Comparison of ENCODE assay signal across 10 cellular contexts in the genomic region with DNA sequence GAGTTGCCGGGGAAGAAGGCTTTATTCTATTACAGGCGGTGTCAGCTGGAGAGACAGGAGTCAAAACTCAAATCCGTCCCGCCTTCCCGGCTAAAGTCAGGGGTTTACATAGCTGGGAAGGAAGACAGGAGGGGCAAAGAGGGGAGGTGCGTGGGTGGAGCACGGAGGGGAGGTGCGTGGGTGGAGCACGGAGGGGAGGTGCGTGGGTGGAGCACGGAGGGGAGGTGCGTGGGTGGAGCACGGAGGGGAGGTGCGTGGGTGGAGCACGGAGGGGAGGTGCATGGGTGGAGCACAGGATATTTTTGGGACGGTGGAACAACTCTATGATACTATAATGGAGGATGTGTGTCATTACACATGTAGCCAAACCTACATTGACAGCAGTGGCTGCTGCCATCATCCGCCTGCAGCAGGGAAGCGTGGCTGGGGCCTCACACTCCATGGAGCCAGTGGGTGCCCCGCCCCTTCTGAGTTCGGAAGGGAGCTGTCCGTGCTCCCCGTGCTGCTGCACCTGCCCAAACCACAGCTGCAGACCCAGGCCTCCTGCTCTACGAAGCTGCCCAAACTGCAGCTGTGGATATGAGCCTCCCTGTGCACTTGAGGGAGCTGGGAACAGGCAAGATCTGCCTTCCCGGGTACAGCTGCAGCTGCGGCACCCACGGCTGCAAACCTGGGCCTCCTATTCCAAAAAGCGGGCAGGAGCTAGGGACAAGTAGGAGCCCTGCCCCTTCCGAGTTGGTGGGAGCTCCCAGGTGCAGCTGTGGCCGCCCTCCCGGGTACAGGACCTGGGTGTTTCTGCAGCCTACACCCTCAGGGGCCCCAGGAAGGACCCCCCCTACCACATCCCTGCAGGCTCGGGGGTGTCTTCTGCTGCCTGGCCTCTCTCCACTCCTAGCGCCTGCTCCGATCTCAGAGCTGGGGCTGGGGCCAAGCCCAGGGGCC.
DNase-seq lines count a peak whose midpoint lies in the region; ATAC-seq and TF ChIP-seq lines count a peak whose summit lies in the region.
"Had no signal": no experiment of that assay in that cellular context is flagged by ENCODE, and none has a peak within 500 bp of the region (broad histone marks: within the 10 kb centered on the region; RNA-seq: fewer than 3 reads in every experiment).

No MANE protein-coding gene starts in this region.

- TF ChIP-seq CTCF in CD14-positive monocyte (IDR thresholded peaks at IDR 0.05): no peak
- TF ChIP-seq CTCF in H9 (conservative IDR thresholded peaks at IDR 0.05): no peak
- TF ChIP-seq CTCF in RWPE2 (IDR thresholded peaks at IDR 0.05; ENCODE audit: poor library complexity, severe bottlenecking): no peak

- H3K23me2 ChIP-seq in H9 (ENCODE audit: insufficient read length, low read depth, low read length, poor library complexity, severe bottlenecking): no peaks in the 10 kb centered on the region

- H3K4me3 Mint-ChIP-seq in CD14-positive monocyte (peak overlapping the region; percentile 95 to 99), H9 (no peak overlapping the region)

- peaks cover 2% of the 10 kb centered on the region for H3K9me3 ChIP-seq in H9 (ENCODE audit: control insufficient read depth, low read depth, low read length)
- H3K9me3 ChIP-seq in RWPE2 (ENCODE audit: severe bottlenecking): no peaks in the 10 kb centered on the region
- no peaks in the 10 kb centered on the region for H3K9me3 ChIP-seq in effector memory CD4-positive, alpha-beta T cell (ENCODE audit: control insufficient read depth, low read length)

- no peak for DNase-seq in CD14-positive monocyte (ENCODE audit: low spot score)
- DNase-seq in H9: peak; percentile 78
- DNase-seq in RWPE2 (ENCODE audit: low spot score): no peak
- DNase-seq in effector memory CD4-positive, alpha-beta T cell: no peak
- DNase-seq: NCI-H2029 had no signal

- no peak overlapping the region for H3K14ac ChIP-seq in H9 (ENCODE audit: insufficient read depth, low read length)

- H2BK5ac ChIP-seq in H9 (ENCODE audit: insufficient read length, low read length): no peak overlapping the region

- no peak overlapping the region for H2BK15ac ChIP-seq in H9 (ENCODE audit: low read depth, low read length)

- no peaks in the 10 kb centered on the region for H3K79me2 ChIP-seq in H9 (ENCODE audit: insufficient read depth, low read length)

- no CpG with 5 or more reads among the region's 33 CpGs for WGBS in H9 (ENCODE audit: extremely low coverage, insufficient read length, low lambda C conversion rate)

- intact Hi-C loops in CD14-positive monocyte (cut with micrococcal nuclease): loop anchor here (2.0 to 10.0 kb wide), 3 partner anchors 111 to 279 kb away; no protein-coding TSS in a partner anchor

- H3K27ac Mint-ChIP-seq in CD14-positive monocyte: peak overlapping the region in 3 of 7 donors; percentile 77 to 91 (median 89)
- H3K27ac Mint-ChIP-seq in H9: no peak overlapping the region

- no peak overlapping the region for H2BK120ac ChIP-seq in H9 (ENCODE audit: low read depth, low read length, poor library complexity, severe bottlenecking)

- H3K27me3 ChIP-seq in H9 (ENCODE audit: insufficient read depth, low read length) (no peaks in the 10 kb centered on the region), RWPE2 (ENCODE audit: insufficient read depth, poor library complexity, severe bottlenecking) (no peaks in the 10 kb centered on the region)
- H3K27me3 ChIP-seq in effector memory CD4-positive, alpha-beta T cell (replicated peaks; ENCODE audit: control insufficient read depth, insufficient read depth, low read length, poor library complexity, severe bottlenecking): no peaks in the 10 kb centered on the region
- H3K27me3 ChIP-seq: body of pancreas had no signal

- no peak overlapping the region for H2AK5ac ChIP-seq in H9 (ENCODE audit: insufficient read length, low read length)

- H3K27me3 Mint-ChIP-seq in CD14-positive monocyte (ENCODE audit: low read depth in 3 of 3) (peaks cover 1 to 4% (median 2%) of the 10 kb centered on the region in 3 donors), H9 (ENCODE audit: low read depth) (peaks cover 1% of the 10 kb centered on the region; the same call in 1 of the 2 replicates)

- H3K79me1 ChIP-seq in H9 (ENCODE audit: insufficient read depth, low read depth, low read length, poor library complexity, severe bottlenecking): no peaks in the 10 kb centered on the region

- no peak overlapping the region for H3K4ac ChIP-seq in H9 (ENCODE audit: low read depth, low read length)

- H4K8ac ChIP-seq in H9 (replicated peaks; ENCODE audit: insufficient read length, low read depth, low read length): no peak overlapping the region

- H2BK20ac ChIP-seq in H9 (ENCODE audit: low read depth, low read length, poor library complexity, severe bottlenecking): no peak overlapping the region

- peak; percentile 86 for ATAC-seq in RWPE2 (ENCODE audit: low read depth)
- ATAC-seq in esophagus mucosa: peak; percentile 72
- ATAC-seq in HG02759 (IDR thresholded peaks at IDR 0.05; ENCODE audit: unreplicated experiment): no peak
- no peak for ATAC-seq in HG03280 (IDR thresholded peaks at IDR 0.05; ENCODE audit: unreplicated experiment)
- no peak for ATAC-seq in HG03095 (IDR thresholded peaks at IDR 0.05; ENCODE audit: unreplicated experiment)

- H3K56ac ChIP-seq in H9 (ENCODE audit: insufficient read length, low read depth, low read length): no peak overlapping the region

- no peak overlapping the region for H3K4me2 ChIP-seq in H9 (ENCODE audit: insufficient read depth, insufficient read length, low read length)

- no peaks in the 10 kb centered on the region; the same call in 1 of the 2 replicates for H3K4me1 ChIP-seq in H9 (ENCODE audit: insufficient read depth, low read length)
- no peaks in the 10 kb centered on the region for H3K4me1 ChIP-seq in RWPE2 (ENCODE audit: insufficient read depth, poor library complexity, severe bottlenecking)
- peaks cover 9% of the 10 kb centered on the region for H3K4me1 ChIP-seq in effector memory CD4-positive, alpha-beta T cell (ENCODE audit: control insufficient read depth, insufficient read depth, low read length, poor library complexity, severe bottlenecking)

- H3K4me1 Mint-ChIP-seq in CD14-positive monocyte (peaks cover 8% of the 10 kb centered on the region), H9 (peaks cover 16 to 24% of the 10 kb centered on the region in 2 experiments)

- no peak overlapping the region for H4K5ac ChIP-seq in H9 (ENCODE audit: insufficient read length, low read depth, low read length)

- no peak overlapping the region for H3K18ac ChIP-seq in H9 (ENCODE audit: insufficient read length, low read depth, low read length)

- no peaks in the 10 kb centered on the region for H3K36me3 Mint-ChIP-seq in CD14-positive monocyte
- H3K36me3 Mint-ChIP-seq in H9 (ENCODE audit: insufficient read depth in 1 of 3, low read depth in 3 of 3): peaks cover 0 to 5% (median 5%) of the 10 kb centered on the region in 3 experiments; a peak in 4 of 7 replicates

- no peak overlapping the region for H4K91ac ChIP-seq in H9 (ENCODE audit: insufficient read length, low read depth, low read length)

- H3K23ac ChIP-seq in H9 (ENCODE audit: insufficient read length, low read depth, low read length): no peak overlapping the region

- H4K20me1 ChIP-seq in H9 (ENCODE audit: control insufficient read depth, insufficient read depth, insufficient read length): no peaks in the 10 kb centered on the region

- peaks cover 5 to 24% (median 14%) of the 10 kb centered on the region in 7 donors for H3K9me3 Mint-ChIP-seq in CD14-positive monocyte
- peaks cover 20% of the 10 kb centered on the region in 2 experiments for H3K9me3 Mint-ChIP-seq in H9

- H2BK12ac ChIP-seq in H9 (ENCODE audit: insufficient read length, low read depth, low read length): no peak overlapping the region

- H3T11ph ChIP-seq in H9 (ENCODE audit: low read length): no peak overlapping the region

- no peaks in the 10 kb centered on the region for H3K36me3 ChIP-seq in RWPE2 (ENCODE audit: low read depth)
- no peaks in the 10 kb centered on the region for H3K36me3 ChIP-seq in effector memory CD4-positive, alpha-beta T cell (ENCODE audit: control insufficient read depth, insufficient read depth, low read length)

- H2AFZ ChIP-seq in H9 (ENCODE audit: low read length): no peak overlapping the region

- H3K9ac ChIP-seq in H9 (ENCODE audit: extremely low read depth, insufficient read length, low read length): no peak overlapping the region

- H3K27ac ChIP-seq in H9 (ENCODE audit: insufficient read length, low read depth, low read length): no peak overlapping the region
- no peak overlapping the region for H3K27ac ChIP-seq in RWPE2 (ENCODE audit: poor library complexity, severe bottlenecking)
- H3K27ac ChIP-seq in effector memory CD4-positive, alpha-beta T cell (ENCODE audit: insufficient read depth, low read length, poor library complexity, severe bottlenecking): no peak overlapping the region
- H3K27ac ChIP-seq: body of pancreas had no signal

- no peak overlapping the region for H3K4me3 ChIP-seq in RWPE2 (ENCODE audit: severe bottlenecking)
- H3K4me3 ChIP-seq in effector memory CD4-positive, alpha-beta T cell (ENCODE audit: insufficient read depth, low read depth, low read length, poor library complexity, severe bottlenecking): no peak overlapping the region
- H3K4me3 ChIP-seq: body of pancreas had no signal

Comparison
In these comparisons a context has a peak if more than half of its experiments do, and no peak if none do; other contexts are left out.
1. H3K4me3 Mint-ChIP-seq: peak in CD14-positive monocyte (2 of 2); none in H9 (0 of 2).
2. ATAC-seq: peak in RWPE2 (single experiment) and esophagus mucosa (single experiment); none in HG02759 (single experiment), HG03280 (single experiment) and HG03095 (single experiment).